2 cellular contexts compared by ENCODE assay signal in the genomic region with DNA sequence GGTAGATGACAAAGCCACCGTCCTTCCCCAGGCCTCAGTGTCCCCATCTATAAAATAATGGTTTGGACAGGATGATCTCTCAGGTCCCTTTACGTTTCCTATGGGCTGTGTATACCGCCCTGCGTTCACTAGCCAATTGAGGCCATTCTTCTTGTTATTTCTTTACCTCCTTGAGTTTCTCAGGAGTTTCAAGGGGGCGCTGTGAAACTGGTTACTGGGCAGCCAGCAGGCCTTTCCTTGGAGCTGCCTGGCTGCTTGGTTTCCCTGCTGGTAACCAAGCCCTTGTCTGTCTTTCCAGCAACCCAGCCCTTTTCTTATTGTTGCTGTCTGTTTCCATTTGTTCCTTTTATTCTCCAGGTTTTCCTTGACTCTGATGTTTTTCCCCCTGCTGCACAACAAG.
A peak's percentile ranks its signal among the peaks of the same experiment; 100 is the strongest.
TF ChIP-seq lines count a peak whose summit lies in the region.

No MANE protein-coding gene starts in this region.

TF ChIP-seq in HepG2, 621 proteins besides CTCF, POLR2A, EP300 and RAD21:
- TF ChIP-seq NR2F6 (IDR thresholded peaks at IDR 0.05) = no peak
- no peak for TF ChIP-seq NR2F6 (CRISPR knock-in tag; IDR thresholded peaks at IDR 0.05)
- TF ChIP-seq STAG1 (CRISPR knock-in tag; IDR thresholded peaks at IDR 0.05) = peak; percentile 7; the same call in 1 of the 2 replicates
- no peak for TF ChIP-seq ZNF30 (CRISPR knock-in tag; IDR thresholded peaks at IDR 0.05)
- TF ChIP-seq ZNF530 (CRISPR knock-in tag; IDR thresholded peaks at IDR 0.05; ENCODE audit: low read depth) = no peak

TF ChIP-seq in WTC11, 78 proteins besides CTCF, POLR2A, EP300 and RAD21:
- TF ChIP-seq, protein P1, sequence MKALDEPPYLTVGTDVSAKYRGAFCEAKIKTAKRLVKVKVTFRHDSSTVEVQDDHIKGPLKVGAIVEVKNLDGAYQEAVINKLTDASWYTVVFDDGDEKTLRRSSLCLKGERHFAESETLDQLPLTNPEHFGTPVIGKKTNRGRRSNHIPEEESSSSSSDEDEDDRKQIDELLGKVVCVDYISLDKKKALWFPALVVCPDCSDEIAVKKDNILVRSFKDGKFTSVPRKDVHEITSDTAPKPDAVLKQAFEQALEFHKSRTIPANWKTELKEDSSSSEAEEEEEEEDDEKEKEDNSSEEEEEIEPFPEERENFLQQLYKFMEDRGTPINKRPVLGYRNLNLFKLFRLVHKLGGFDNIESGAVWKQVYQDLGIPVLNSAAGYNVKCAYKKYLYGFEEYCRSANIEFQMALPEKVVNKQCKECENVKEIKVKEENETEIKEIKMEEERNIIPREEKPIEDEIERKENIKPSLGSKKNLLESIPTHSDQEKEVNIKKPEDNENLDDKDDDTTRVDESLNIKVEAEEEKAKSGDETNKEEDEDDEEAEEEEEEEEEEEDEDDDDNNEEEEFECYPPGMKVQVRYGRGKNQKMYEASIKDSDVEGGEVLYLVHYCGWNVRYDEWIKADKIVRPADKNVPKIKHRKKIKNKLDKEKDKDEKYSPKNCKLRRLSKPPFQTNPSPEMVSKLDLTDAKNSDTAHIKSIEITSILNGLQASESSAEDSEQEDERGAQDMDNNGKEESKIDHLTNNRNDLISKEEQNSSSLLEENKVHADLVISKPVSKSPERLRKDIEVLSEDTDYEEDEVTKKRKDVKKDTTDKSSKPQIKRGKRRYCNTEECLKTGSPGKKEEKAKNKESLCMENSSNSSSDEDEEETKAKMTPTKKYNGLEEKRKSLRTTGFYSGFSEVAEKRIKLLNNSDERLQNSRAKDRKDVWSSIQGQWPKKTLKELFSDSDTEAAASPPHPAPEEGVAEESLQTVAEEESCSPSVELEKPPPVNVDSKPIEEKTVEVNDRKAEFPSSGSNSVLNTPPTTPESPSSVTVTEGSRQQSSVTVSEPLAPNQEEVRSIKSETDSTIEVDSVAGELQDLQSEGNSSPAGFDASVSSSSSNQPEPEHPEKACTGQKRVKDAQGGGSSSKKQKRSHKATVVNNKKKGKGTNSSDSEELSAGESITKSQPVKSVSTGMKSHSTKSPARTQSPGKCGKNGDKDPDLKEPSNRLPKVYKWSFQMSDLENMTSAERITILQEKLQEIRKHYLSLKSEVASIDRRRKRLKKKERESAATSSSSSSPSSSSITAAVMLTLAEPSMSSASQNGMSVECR (CRISPR knock-in tag; IDR thresholded peaks at IDR 0.05; ENCODE audit: borderline replicate concordance) = no peak
- TF ChIP-seq CREB1 (CRISPR knock-in tag; IDR thresholded peaks at IDR 0.05) = no peak
- TF ChIP-seq NFYB (CRISPR knock-in tag; conservative IDR thresholded peaks at IDR 0.05; ENCODE audit: low read depth) = no peak
- TF ChIP-seq ETV6 (CRISPR knock-in tag; IDR thresholded peaks at IDR 0.05) = no peak
- TF ChIP-seq TCF7 (CRISPR knock-in tag; IDR thresholded peaks at IDR 0.05; ENCODE audit: low read depth) = no peak
- no peak for TF ChIP-seq RELA (CRISPR knock-in tag; IDR thresholded peaks at IDR 0.05; ENCODE audit: borderline replicate concordance)
- TF ChIP-seq, protein P2, sequence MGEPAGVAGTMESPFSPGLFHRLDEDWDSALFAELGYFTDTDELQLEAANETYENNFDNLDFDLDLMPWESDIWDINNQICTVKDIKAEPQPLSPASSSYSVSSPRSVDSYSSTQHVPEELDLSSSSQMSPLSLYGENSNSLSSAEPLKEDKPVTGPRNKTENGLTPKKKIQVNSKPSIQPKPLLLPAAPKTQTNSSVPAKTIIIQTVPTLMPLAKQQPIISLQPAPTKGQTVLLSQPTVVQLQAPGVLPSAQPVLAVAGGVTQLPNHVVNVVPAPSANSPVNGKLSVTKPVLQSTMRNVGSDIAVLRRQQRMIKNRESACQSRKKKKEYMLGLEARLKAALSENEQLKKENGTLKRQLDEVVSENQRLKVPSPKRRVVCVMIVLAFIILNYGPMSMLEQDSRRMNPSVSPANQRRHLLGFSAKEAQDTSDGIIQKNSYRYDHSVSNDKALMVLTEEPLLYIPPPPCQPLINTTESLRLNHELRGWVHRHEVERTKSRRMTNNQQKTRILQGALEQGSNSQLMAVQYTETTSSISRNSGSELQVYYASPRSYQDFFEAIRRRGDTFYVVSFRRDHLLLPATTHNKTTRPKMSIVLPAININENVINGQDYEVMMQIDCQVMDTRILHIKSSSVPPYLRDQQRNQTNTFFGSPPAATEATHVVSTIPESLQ (CRISPR knock-in tag; IDR thresholded peaks at IDR 0.05) = no peak
- TF ChIP-seq MLX (CRISPR knock-in tag; IDR thresholded peaks at IDR 0.05) = no peak
- TF ChIP-seq, protein P3, sequence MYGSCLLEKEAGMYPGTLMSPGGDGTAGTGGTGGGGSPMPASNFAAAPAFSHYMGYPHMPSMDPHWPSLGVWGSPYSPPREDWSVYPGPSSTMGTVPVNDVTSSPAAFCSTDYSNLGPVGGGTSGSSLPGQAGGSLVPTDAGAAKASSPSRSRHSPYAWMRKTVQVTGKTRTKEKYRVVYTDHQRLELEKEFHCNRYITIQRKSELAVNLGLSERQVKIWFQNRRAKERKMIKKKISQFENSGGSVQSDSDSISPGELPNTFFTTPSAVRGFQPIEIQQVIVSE (CRISPR knock-in tag; IDR thresholded peaks at IDR 0.05; ENCODE audit: borderline replicate concordance) = no peak
- no peak for TF ChIP-seq ZNF281 (CRISPR knock-in tag; IDR thresholded peaks at IDR 0.05)
- no peak for TF ChIP-seq ZNF232 (CRISPR knock-in tag; IDR thresholded peaks at IDR 0.05)
- TF ChIP-seq IRF1 (CRISPR knock-in tag; IDR thresholded peaks at IDR 0.05) = no peak
